In the genomic region with DNA sequence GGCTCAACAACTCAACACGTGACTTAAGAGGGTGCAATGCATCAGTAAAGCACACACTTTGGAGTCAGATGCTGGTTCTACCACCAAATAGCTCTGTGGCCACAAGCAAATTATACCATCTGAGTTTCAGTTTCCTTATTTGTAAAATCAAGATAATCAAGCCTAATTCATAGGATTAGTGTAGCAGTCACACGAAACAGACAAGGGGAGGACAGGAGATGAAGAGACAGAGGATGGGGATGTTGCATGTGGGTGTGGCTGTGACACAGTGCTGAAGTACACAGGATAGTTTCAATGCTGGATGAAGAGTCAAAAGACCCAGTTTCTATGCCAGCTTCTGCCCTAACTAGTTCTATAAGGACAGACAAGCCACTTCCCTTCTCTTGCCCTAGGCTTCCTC, we compare ENCODE assay signal across 25 cellular contexts.
"Had no signal": no experiment of that assay in that cellular context is flagged by ENCODE, and none has a peak within 500 bp of the region (broad histone marks: within the 10 kb centered on the region; RNA-seq: fewer than 3 reads in every experiment).

No MANE protein-coding gene starts in this region.

- H2AFZ ChIP-seq: neural progenitor cell, parathyroid adenoma had no signal

- ATAC-seq: natural killer cell; right lobe of liver; stimulated activated memory B cell treated with anti-CD40 and anti-IgM and Interleukin-4, amounts not matched to agents 10 μg/mL and 1 μg/mL and 100 μg/mL, for 72 hours; stimulated activated naive CD8-positive, alpha-beta T cell treated with anti-CD3 and anti-CD28 coated beads, Interleukin-15, amount 100 ng/mL, for 72 hours had no signal

- H3K4me3 ChIP-seq: left ventricle myocardium inferior, lung, neural progenitor cell, right atrium auricular region, right lobe of liver, smooth muscle cell, transverse colon, upper lobe of left lung, vagina had no signal

- H3K27me3 ChIP-seq: neural progenitor cell, right atrium auricular region, right lobe of liver, transverse colon, upper lobe of left lung, vagina had no signal

- H3K9ac ChIP-seq: neural progenitor cell, parathyroid adenoma had no signal

- H3K27ac ChIP-seq: left ventricle myocardium inferior, neural progenitor cell, neutrophil, parathyroid adenoma, right atrium auricular region, right lobe of liver, transverse colon, upper lobe of left lung, vagina had no signal

- H3K9me3 Mint-ChIP-seq: mesothelial cell of epicardium; natural killer cell; nephron progenitor cell; neural progenitor cell; stimulated activated memory B cell treated with anti-CD40 and anti-IgM and Interleukin-4, amounts not matched to agents 10 μg/mL and 1 μg/mL and 100 μg/mL, for 72 hours; stimulated activated naive CD8-positive, alpha-beta T cell treated with anti-CD3 and anti-CD28 coated beads, Interleukin-15, amount 100 ng/mL, for 72 hours had no signal

- H3K4me3 Mint-ChIP-seq: mesothelial cell of epicardium; naive B cell; natural killer cell; nephron progenitor cell; neural progenitor cell; stimulated activated memory B cell treated with anti-CD40 and anti-IgM and Interleukin-4, amounts not matched to agents 10 μg/mL and 1 μg/mL and 100 μg/mL, for 72 hours; stimulated activated naive CD8-positive, alpha-beta T cell treated with anti-CD3 and anti-CD28 coated beads, Interleukin-15, amount 100 ng/mL, for 72 hours had no signal

- H3K79me2 ChIP-seq: parathyroid adenoma had no signal

- DNase-seq: islet precursor cell; left ventricle myocardium inferior; naive B cell; natural killer cell; nephron progenitor cell; occipital lobe; right lobe of liver; stimulated activated CD4-positive, alpha-beta T cell treated with anti-CD3 and anti-CD28 coated beads, Interleukin-1b, Interleukin-23, amount 100 ng/mL, for 48 hours; stimulated activated CD4-positive, alpha-beta T cell treated with anti-CD3 and anti-CD28 coated beads, Interleukin-2, amount 100 ng/mL, for 48 hours; stimulated activated CD4-positive, alpha-beta T cell treated with anti-CD3 and anti-CD28 coated beads, Interleukin-4, amount 100 ng/mL, for 4 hours; stimulated activated CD8-positive, alpha-beta memory T cell treated with anti-CD3 and anti-CD28 coated beads, Interleukin-4, amount 100 ng/mL, for 48 hours; stimulated activated naive CD4-positive, alpha-beta T cell treated with Interleukin-2 at 50 U/mL for 16 hours; stimulated activated naive CD8-positive, alpha-beta T cell treated with anti-CD3 and anti-CD28 coated beads, Interleukin-15, amount 100 ng/mL, for 72 hours; substantia nigra; transverse colon; upper lobe of left lung had no signal

- H3K9me3 ChIP-seq: left ventricle myocardium inferior, neutrophil, right atrium auricular region, right lobe of liver, transverse colon, upper lobe of left lung, vagina had no signal

- H3K4me2 ChIP-seq: neural progenitor cell, smooth muscle cell had no signal

- H3K4me1 ChIP-seq: neural progenitor cell, parathyroid adenoma, right lobe of liver, transverse colon, upper lobe of left lung had no signal

- H3K27ac Mint-ChIP-seq: mesothelial cell of epicardium; naive B cell; natural killer cell; nephron progenitor cell; neural progenitor cell; stimulated activated memory B cell treated with anti-CD40 and anti-IgM and Interleukin-4, amounts not matched to agents 10 μg/mL and 1 μg/mL and 100 μg/mL, for 72 hours; stimulated activated naive CD8-positive, alpha-beta T cell treated with anti-CD3 and anti-CD28 coated beads, Interleukin-15, amount 100 ng/mL, for 72 hours had no signal

- H3K36me3 Mint-ChIP-seq: mesothelial cell of epicardium; naive B cell; natural killer cell; neural progenitor cell; stimulated activated memory B cell treated with anti-CD40 and anti-IgM and Interleukin-4, amounts not matched to agents 10 μg/mL and 1 μg/mL and 100 μg/mL, for 72 hours had no signal

- H3K36me3 ChIP-seq: left ventricle myocardium inferior, neural progenitor cell, neutrophil, right atrium auricular region, right lobe of liver, transverse colon, upper lobe of left lung, vagina had no signal

- H3K4me1 Mint-ChIP-seq: mesothelial cell of epicardium; naive B cell; natural killer cell; nephron progenitor cell; stimulated activated memory B cell treated with anti-CD40 and anti-IgM and Interleukin-4, amounts not matched to agents 10 μg/mL and 1 μg/mL and 100 μg/mL, for 72 hours; stimulated activated naive CD8-positive, alpha-beta T cell treated with anti-CD3 and anti-CD28 coated beads, Interleukin-15, amount 100 ng/mL, for 72 hours had no signal
